ENCODE assay signal across 15 cellular contexts in the genomic region with DNA sequence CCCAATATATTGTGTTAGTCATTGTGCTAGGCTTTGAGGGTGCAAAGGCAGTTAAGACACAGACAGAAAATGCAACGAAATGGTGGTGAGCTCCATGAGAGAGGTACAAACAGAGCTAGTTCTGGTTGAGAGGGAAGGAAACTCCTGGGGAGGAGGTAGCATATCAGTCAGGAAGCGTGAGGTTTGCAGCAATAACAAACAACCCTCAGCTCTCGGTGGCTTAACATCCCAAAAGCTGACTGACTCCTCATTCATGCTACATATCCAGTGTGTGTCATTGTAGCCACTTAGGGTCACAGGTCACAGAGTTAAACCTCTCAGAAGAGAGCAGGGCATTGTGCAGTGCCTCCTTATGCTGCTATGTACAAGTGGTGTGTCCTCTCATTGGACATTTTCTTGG. TPM values are rescaled to one million over a fixed set of nuclear protein-coding genes. Genes with fewer than 3 reads are reported as not detected.
A peak's percentile ranks its signal among the peaks of the same experiment; 100 is the strongest.
DNase-seq lines count a peak whose midpoint lies in the region; ATAC-seq and TF ChIP-seq lines count a peak whose summit lies in the region.
"Had no signal": no experiment of that assay in that cellular context is flagged by ENCODE, and none has a peak within 500 bp of the region (broad histone marks: within the 10 kb centered on the region; RNA-seq: fewer than 3 reads in every experiment).

No MANE protein-coding gene starts in this region.

- H3F3A ChIP-seq in OCI-LY1 (ENCODE audit: insufficient read depth, low read length), result no peaks in the 10 kb centered on the region

- H3K36me3 ChIP-seq in Caco-2 (ENCODE audit: control insufficient read depth, insufficient read depth, low read length), result 0 out of 2 replicates have a peak, but pooled peaks cover 2% of the 10 kb centered on the region
- H3K36me3 ChIP-seq in OCI-LY1 (ENCODE audit: insufficient read depth, low read length), result peaks cover 26% of the 10 kb centered on the region
- no peaks in the 10 kb centered on the region for H3K36me3 ChIP-seq in thoracic aorta
- H3K36me3 ChIP-seq: BE2C had no signal

- intact Hi-C loops in Caco-2 (cut with micrococcal nuclease; ENCODE audit: unreplicated experiment), result no loop called here

- H3K4me3 ChIP-seq in Caco-2 (ENCODE audit: low read depth, low read length), result no peak overlapping the region
- no peak overlapping the region for H3K4me3 ChIP-seq in OCI-LY1 (ENCODE audit: low read depth, low read length, poor library complexity, severe bottlenecking)
- no peak overlapping the region for H3K4me3 ChIP-seq in thoracic aorta

- H3K9ac ChIP-seq in OCI-LY1 (ENCODE audit: low read length), result no peak overlapping the region

- H3K9me3 ChIP-seq in Caco-2 (no peaks in the 10 kb centered on the region), OCI-LY1 (ENCODE audit: low read length) (no peaks in the 10 kb centered on the region), thoracic aorta (no peaks in the 10 kb centered on the region)
- H3K9me3 ChIP-seq: BE2C had no signal

- POLR2A ChIA-PET in Caco-2 (lab: Charles Lee), result no interaction called here

- H3K27ac ChIP-seq in OCI-LY1 (ENCODE audit: low read depth, low read length, poor library complexity, severe bottlenecking), result peak overlapping the region; percentile 70
- H3K27ac ChIP-seq in thoracic aorta, result no peak overlapping the region
- H3K27ac ChIP-seq: C4-2B had no signal

- peak overlapping the region; percentile 72 for H3K4me3 Mint-ChIP-seq in Caco-2 (ENCODE audit: unreplicated experiment)
- peak overlapping the region in 6 of 8 donors; percentile 74 to 90 (median 78) for H3K4me3 Mint-ChIP-seq in naive B cell
- H3K4me3 Mint-ChIP-seq: H9 had no signal

- DNase-seq in Caco-2 (no peak), naive B cell (no peak), thoracic aorta (ENCODE audit: low spot score) (no peak), NCI-H128 (lab: John Stamatoyannopoulos, UW; ENCODE audit: unreplicated experiment) (no peak), SIG-M5 treated with dmso at 0.1 percent for 504 hours (lab: John Stamatoyannopoulos, UW; ENCODE audit: unreplicated experiment) (no peak)
- DNase-seq: BE2C; CD4-positive, alpha-beta memory T cell; DMS153; DMS79 treated with DMSO at 0.1 percent for 48 hours; GDM1; GOT3; H9 had no signal

- ATAC-seq in naive B cell (ENCODE audit: low read depth in 2 of 2) (no peak), thoracic aorta (ENCODE audit: insufficient number of reproducible peaks, low FRiP score, low read depth) (peak; percentile 28), HG02610 (IDR thresholded peaks at IDR 0.05; ENCODE audit: unreplicated experiment) (no peak)

- H3K4me1 ChIP-seq in Caco-2 (peaks cover 20% of the 10 kb centered on the region), OCI-LY1 (ENCODE audit: insufficient read depth, low read length, severe bottlenecking) (peaks cover 66% of the 10 kb centered on the region), thoracic aorta (ENCODE audit: control insufficient read depth in 1 of 2, low read depth in 2 of 2) (peaks cover 6 to 13% of the 10 kb centered on the region in 2 donors)
- H3K4me1 ChIP-seq: BE2C had no signal

- no peak for TF ChIP-seq CTCF in Caco-2 (IDR thresholded peaks at IDR 0.05; ENCODE audit: insufficient read depth in 1 of 2, low read depth in 1 of 2, low read length in 1 of 2, severe bottlenecking in 1 of 2, unreplicated experiment in 1 of 2)
- no peak for TF ChIP-seq CTCF in OCI-LY1 (IDR thresholded peaks at IDR 0.05; ENCODE audit: low read length)
- no peak for TF ChIP-seq CTCF in thoracic aorta (IDR thresholded peaks at IDR 0.05)

- no peak overlapping the region for H2AFZ ChIP-seq in OCI-LY1 (ENCODE audit: low read length)

- no TSS peak for BruUV-seq in Caco-2 (replicated peaks; lab: Mats Ljungman, UMichigan)

- H3K36me3 Mint-ChIP-seq in Caco-2 (ENCODE audit: insufficient read depth, unreplicated experiment) (peaks cover 79% of the 10 kb centered on the region), naive B cell (no peaks in the 10 kb centered on the region)
- H3K36me3 Mint-ChIP-seq: CD4-positive, alpha-beta memory T cell had no signal

- H3K27ac Mint-ChIP-seq in Caco-2 (ENCODE audit: unreplicated experiment), result peak overlapping the region; percentile 74
- H3K27ac Mint-ChIP-seq in naive B cell, result peak overlapping the region in 1 of 6 donors; percentile 52
- H3K27ac Mint-ChIP-seq: CD4-positive, alpha-beta memory T cell; H9 had no signal

- H3K4me1 Mint-ChIP-seq in Caco-2 (ENCODE audit: low read depth, unreplicated experiment) (peaks cover 26% of the 10 kb centered on the region), naive B cell (peaks cover 34 to 41% (median 36%) of the 10 kb centered on the region in 3 donors)

- H3K27me3 Mint-ChIP-seq in Caco-2 (ENCODE audit: insufficient read depth, unreplicated experiment) (no peaks in the 10 kb centered on the region), naive B cell (peaks cover 0 to 4% (median 0%) of the 10 kb centered on the region in 3 donors)

- H3K79me2 ChIP-seq in OCI-LY1 (ENCODE audit: insufficient read depth, low read length), result peaks cover 29% of the 10 kb centered on the region

- CTCF ChIA-PET in Caco-2 (lab: Charles Lee), result interaction anchor here (0.7 to 4.2 kb wide), 2 partner anchors 12 to 463 kb away, joined by 3 to 34 read pairs; no protein-coding TSS in a partner anchor

- H3K9me3 Mint-ChIP-seq in Caco-2 (ENCODE audit: unreplicated experiment) (no peaks in the 10 kb centered on the region), naive B cell (no peaks in the 10 kb centered on the region)
- H3K9me3 Mint-ChIP-seq: CD4-positive, alpha-beta memory T cell; H9 had no signal

- H3K9me2 ChIP-seq in OCI-LY1 (ENCODE audit: low read depth, low read length), result no peaks in the 10 kb centered on the region

- no peaks in the 10 kb centered on the region for H4K20me1 ChIP-seq in OCI-LY1 (ENCODE audit: insufficient read depth, low read length)

- H3K27me3 ChIP-seq in Caco-2 (replicated peaks; ENCODE audit: control insufficient read depth, insufficient read depth, low read length), result no peaks in the 10 kb centered on the region
- no peaks in the 10 kb centered on the region for H3K27me3 ChIP-seq in OCI-LY1 (ENCODE audit: insufficient read depth, low read length)
- no peaks in the 10 kb centered on the region for H3K27me3 ChIP-seq in thoracic aorta (replicated peaks; ENCODE audit: insufficient read depth)
- H3K27me3 ChIP-seq: BE2C had no signal

- H3K4me2 ChIP-seq in OCI-LY1 (ENCODE audit: low read length), result no peak overlapping the region

RNA-seq across cellular contexts. Expression of gene ST14, which starts 1.7 kb away (rescaled TPM):
- total RNA-seq in Caco-2 (2022) (298 and 304 TPM in 2 replicates), thoracic aorta (1 to 10 TPM; 4.9 to 6.9 TPM)
- polyA plus RNA-seq in naive B cell (ENCODE audit: low read depth in 6 of 6), result 10 to 100 TPM; 13.4 to 38.8 (median 20.0) TPM

Comparison
In these comparisons a context has a peak if more than half of its experiments do, and no peak if none do; other contexts are left out.
1. RNA of gene ST14, which starts 1.7 kb away (total RNA-seq): 298 to 304 TPM in Caco-2; 4.9 to 6.9 TPM in thoracic aorta; every median in the first group is over 10 times any median in the second.